8 cellular contexts compared by ENCODE assay signal in genomic region chr2:238231251-238231793, GRCh38. TPM values are rescaled to one million over a fixed set of nuclear protein-coding genes. Genes with fewer than 3 reads are reported as not detected.
A peak's percentile ranks its signal among the peaks of the same experiment; 100 is the strongest.
DNase-seq lines count a peak whose midpoint lies in the region; ATAC-seq and TF ChIP-seq lines count a peak whose summit lies in the region.

No MANE protein-coding gene starts in this region.

- CTCF ChIA-PET in activated CD4-positive, alpha-beta memory T cell treated with anti-CD3 and anti-CD28 coated beads for 36 hours (lab: Charles Lee), result interaction anchor here (0.8 to 1.1 kb wide), 3 partner anchors 29 to 373 kb away, joined by 3 to 5 read pairs (median 3); no protein-coding TSS in a partner anchor

- no peaks in the 10 kb centered on the region for H3K36me3 ChIP-seq in GM06990 (ENCODE audit: control insufficient read depth, insufficient read depth, low read length)

- H3K36me3 Mint-ChIP-seq in activated CD4-positive, alpha-beta memory T cell treated with anti-CD3 and anti-CD28 coated beads for 36 hours, result no peaks in the 10 kb centered on the region
- H3K36me3 Mint-ChIP-seq in memory B cell, result peaks cover 5% of the 10 kb centered on the region

- TF ChIP-seq CTCF in GM06990 (IDR thresholded peaks at IDR 0.05; ENCODE audit: insufficient read depth, low read length, poor library complexity, severe bottlenecking), result no peak

- H3K4me3 Mint-ChIP-seq in activated CD4-positive, alpha-beta memory T cell treated with anti-CD3 and anti-CD28 coated beads for 36 hours, result peak overlapping the region; percentile 64
- H3K4me3 Mint-ChIP-seq in memory B cell, result peak overlapping the region; percentile 85

- no peak overlapping the region for H3K27ac Mint-ChIP-seq in activated CD4-positive, alpha-beta memory T cell treated with anti-CD3 and anti-CD28 coated beads for 36 hours
- H3K27ac Mint-ChIP-seq in memory B cell, result no peak overlapping the region

- ATAC-seq in HG03159 (IDR thresholded peaks at IDR 0.05; ENCODE audit: unreplicated experiment), result peak; percentile 75
- ATAC-seq in memory B cell (ENCODE audit: low read depth), result peak; percentile 94
- no peak for ATAC-seq in GM21737 (IDR thresholded peaks at IDR 0.05; ENCODE audit: unreplicated experiment)

- DNase-seq in GM06990 (ENCODE audit: extremely low read depth, insufficient read length) (peak; percentile 75), memory B cell (ENCODE audit: low spot score in 2 of 2) (peak; percentile 69 to 75), HuH-7.5 (ENCODE audit: low spot score) (no peak)
- peak; percentile 84 for DNase-seq in activated CD4-positive, alpha-beta memory T cell treated with anti-CD3 and anti-CD28 coated beads for 36 hours
- peak; percentile 71 for DNase-seq in effector CD8-positive, alpha-beta T cell (lab: John Stamatoyannopoulos, UW)
- peak; percentile 43 to 74 (median 55) for DNase-seq in stimulated activated CD4-positive, alpha-beta T cell treated with anti-CD3 and anti-CD28 coated beads, TNF-alpha, amount 100 ng/mL, for 24 hours (ENCODE audit: low read depth in 3 of 3)

- POLR2A ChIA-PET in activated CD4-positive, alpha-beta memory T cell treated with anti-CD3 and anti-CD28 coated beads for 36 hours (lab: Charles Lee), result no interaction called here

- H3K9me3 Mint-ChIP-seq in activated CD4-positive, alpha-beta memory T cell treated with anti-CD3 and anti-CD28 coated beads for 36 hours, result no peaks in the 10 kb centered on the region
- H3K9me3 Mint-ChIP-seq in memory B cell, result no peaks in the 10 kb centered on the region

- no peaks in the 10 kb centered on the region; the same call in none of the 2 replicates for H3K27me3 ChIP-seq in GM06990 (replicated peaks; ENCODE audit: control insufficient read depth, insufficient read depth, low read length)

- peak overlapping the region; percentile 33 for H3K4me3 ChIP-seq in GM06990 (replicated peaks; ENCODE audit: low read depth, low read length)

- peaks cover 22% of the 10 kb centered on the region for H3K27me3 Mint-ChIP-seq in activated CD4-positive, alpha-beta memory T cell treated with anti-CD3 and anti-CD28 coated beads for 36 hours
- peaks cover 19% of the 10 kb centered on the region for H3K27me3 Mint-ChIP-seq in memory B cell

- intact Hi-C loops in activated CD4-positive, alpha-beta memory T cell treated with anti-CD3 and anti-CD28 coated beads for 36 hours (cut with micrococcal nuclease), result loop anchor here (10.0 kb wide), 1 partner anchor 267 kb away; the partner anchor contains the start of gene UBE2F

- peaks cover 17% of the 10 kb centered on the region for H3K4me1 Mint-ChIP-seq in activated CD4-positive, alpha-beta memory T cell treated with anti-CD3 and anti-CD28 coated beads for 36 hours (ENCODE audit: low read depth)
- H3K4me1 Mint-ChIP-seq in memory B cell, result peaks cover 19% of the 10 kb centered on the region

RNA-seq across cellular contexts. Expression of gene HES6, which starts 8.5 kb away (rescaled TPM):
- total RNA-seq in activated CD4-positive, alpha-beta memory T cell treated with anti-CD3 and anti-CD28 coated beads for 36 hours, result 1 to 10 TPM; 3.1 to 3.3 TPM

RNA-seq across cellular contexts. Expression of gene ILKAP, which starts 27.8 kb away (rescaled TPM):
- total RNA-seq in activated CD4-positive, alpha-beta memory T cell treated with anti-CD3 and anti-CD28 coated beads for 36 hours, result 10 to 100 TPM; 46.7 to 50.2 TPM

RNA-seq across cellular contexts. Expression of gene PER2, which starts 57.1 kb away (rescaled TPM):
- 1 to 10 TPM; 5.5 to 7.2 TPM for total RNA-seq in activated CD4-positive, alpha-beta memory T cell treated with anti-CD3 and anti-CD28 coated beads for 36 hours
